8 cellular contexts compared by ENCODE assay signal in the genomic region with DNA sequence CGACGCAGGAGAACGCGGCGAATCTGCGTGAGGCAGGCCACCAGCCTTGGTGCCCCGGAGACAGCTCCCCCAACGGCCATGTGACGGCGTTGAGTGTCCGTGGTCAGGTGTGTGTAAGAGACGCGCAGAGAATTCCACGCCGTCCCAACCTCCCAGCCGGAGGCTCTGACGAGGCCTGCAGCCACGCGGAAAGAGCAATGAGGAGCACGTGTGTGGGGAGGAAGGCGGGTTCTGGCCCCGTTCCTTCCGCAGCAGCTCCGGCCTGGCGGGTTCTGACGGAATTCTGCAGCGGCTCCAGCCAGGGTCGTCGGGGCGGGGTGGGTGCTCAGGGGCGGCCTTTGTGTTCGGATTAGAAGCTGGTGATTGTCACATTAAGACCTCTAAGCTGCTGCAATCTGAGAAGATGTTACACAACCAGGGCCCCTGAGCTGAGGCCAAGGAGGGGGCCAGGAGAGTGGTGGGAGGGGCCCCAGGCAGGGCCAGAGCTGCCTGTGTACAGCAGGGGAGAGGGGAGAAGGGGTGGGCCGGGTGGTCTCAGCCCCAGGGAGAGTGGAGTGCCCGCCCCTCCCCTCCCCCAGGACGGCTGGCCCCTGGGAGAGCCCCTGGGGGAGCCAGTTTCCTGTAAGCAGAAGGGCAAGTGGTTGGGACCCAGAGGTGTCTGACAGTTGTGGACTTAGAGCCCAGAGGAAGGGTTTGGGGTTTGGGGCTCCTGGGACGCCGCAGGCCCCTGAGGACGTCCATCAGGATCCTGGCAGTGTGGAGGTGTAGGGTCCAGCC. TPM values are rescaled to one million over a fixed set of nuclear protein-coding genes. Genes with fewer than 3 reads are reported as not detected.
DNase-seq lines count a peak whose midpoint lies in the region; ATAC-seq, FAIRE-seq and TF ChIP-seq lines count a peak whose summit lies in the region.

No MANE protein-coding gene starts in this region.

- in situ Hi-C loops in Panc1 (cut with HindIII; ENCODE audit: low pct_unique_long_range_greater_than_20kb, low sequenced_read_pairs) = no loop called here

- intact Hi-C loops in Panc1 (cut with micrococcal nuclease; ENCODE audit: unreplicated experiment) = no loop called here

- POLR2A ChIA-PET in Panc1 (lab: Charles Lee) = no interaction called here

- H3K27ac Mint-ChIP-seq in progenitor cell of endocrine pancreas = peak overlapping the region; percentile 26
- H3K27ac Mint-ChIP-seq in T-helper 2 cell treated with Interferon-gamma antibody and Interleukin-4, amounts not matched to agents 5 μg/mL and 100 μg/mL, for 36 hours = no peak overlapping the region

- TF ChIP-seq POLR2A in H54 (IDR thresholded peaks at IDR 0.05; ENCODE audit: low read depth, low read length) = no peak

- CTCF ChIA-PET in Panc1 (lab: Charles Lee) = no interaction called here

- FAIRE-seq in H54 (lab: Jason Lieb, UNC) = no peak

- H3K4me3 ChIP-seq in GM12865 (ENCODE audit: low read depth, low read length) (peak overlapping the region; percentile 49), Panc1 (ENCODE audit: low read depth in 2 of 2, low read length in 2 of 2) (no peak overlapping the region)

- H3K27ac ChIP-seq in Panc1 (ENCODE audit: low read length) = peak overlapping the region; percentile 23; the same call in 1 of the 2 replicates

- no peak for TF ChIP-seq CTCF in GM12865 (IDR thresholded peaks at IDR 0.05; ENCODE audit: insufficient read depth, low read depth, low read length, missing control alignments)
- no peak for TF ChIP-seq CTCF in Panc1 (IDR thresholded peaks at IDR 0.05)
- TF ChIP-seq CTCF in progenitor cell of endocrine pancreas (IDR thresholded peaks at IDR 0.05; ENCODE audit: unreplicated experiment) = no peak

- H3K27me3 Mint-ChIP-seq in progenitor cell of endocrine pancreas = peaks cover 2% of the 10 kb centered on the region
- no peaks in the 10 kb centered on the region for H3K27me3 Mint-ChIP-seq in T-helper 2 cell treated with Interferon-gamma antibody and Interleukin-4, amounts not matched to agents 5 μg/mL and 100 μg/mL, for 36 hours (ENCODE audit: low read depth)

- no peaks in the 10 kb centered on the region for H3K27me3 ChIP-seq in Panc1 (ENCODE audit: control insufficient read depth, insufficient read depth, low read length)

- no TSS peak for BruUV-seq in Panc1 (replicated peaks; lab: Mats Ljungman, UMichigan)

- DNase-seq in GM12865 (ENCODE audit: low read depth) (peak; percentile 26), Panc1 (ENCODE audit: low read depth, low spot score) (no peak), fibroblast of the conjunctiva (ENCODE audit: low read depth) (peak; percentile 31), progenitor cell of endocrine pancreas (ENCODE audit: low spot score, unreplicated experiment) (no peak), H54 (ENCODE audit: insufficient read length, low spot score) (no peak)
- no peak for DNase-seq in T-helper 2 cell treated with Interferon-gamma antibody and Interleukin-4, amounts not matched to agents 5 μg/mL and 100 μg/mL, for 36 hours (ENCODE audit: low spot score)

- no peaks in the 10 kb centered on the region for H3K36me3 Mint-ChIP-seq in progenitor cell of endocrine pancreas (ENCODE audit: insufficient read depth)
- H3K36me3 Mint-ChIP-seq in T-helper 2 cell treated with Interferon-gamma antibody and Interleukin-4, amounts not matched to agents 5 μg/mL and 100 μg/mL, for 36 hours (ENCODE audit: low read depth) = no peaks in the 10 kb centered on the region

- H3K4me1 Mint-ChIP-seq in progenitor cell of endocrine pancreas (ENCODE audit: low read depth) = no peaks in the 10 kb centered on the region
- H3K4me1 Mint-ChIP-seq in T-helper 2 cell treated with Interferon-gamma antibody and Interleukin-4, amounts not matched to agents 5 μg/mL and 100 μg/mL, for 36 hours (ENCODE audit: low read depth) = peaks cover 5% of the 10 kb centered on the region

- H3K4me3 Mint-ChIP-seq in progenitor cell of endocrine pancreas (ENCODE audit: low read depth) = no peak overlapping the region
- H3K4me3 Mint-ChIP-seq in T-helper 2 cell treated with Interferon-gamma antibody and Interleukin-4, amounts not matched to agents 5 μg/mL and 100 μg/mL, for 36 hours = no peak overlapping the region

- no peaks in the 10 kb centered on the region for H3K36me3 ChIP-seq in Panc1 (ENCODE audit: control insufficient read depth, insufficient read depth, low read length)

- H3K9me3 Mint-ChIP-seq in progenitor cell of endocrine pancreas (ENCODE audit: low read depth) = no peaks in the 10 kb centered on the region
- H3K9me3 Mint-ChIP-seq in T-helper 2 cell treated with Interferon-gamma antibody and Interleukin-4, amounts not matched to agents 5 μg/mL and 100 μg/mL, for 36 hours = no peaks in the 10 kb centered on the region

- ATAC-seq in Panc1 (no peak), GM19452 (IDR thresholded peaks at IDR 0.05; ENCODE audit: unreplicated experiment) (no peak), GM19324 (IDR thresholded peaks at IDR 0.05; ENCODE audit: low FRiP score, unreplicated experiment) (no peak)

- H3K4me1 ChIP-seq in Panc1 (ENCODE audit: control insufficient read depth, insufficient read depth, low read length) = peaks cover 28% of the 10 kb centered on the region

- no peaks in the 10 kb centered on the region for H3K9me3 ChIP-seq in Panc1 (ENCODE audit: control insufficient read depth, insufficient read depth, low read depth, low read length)

RNA-seq across cellular contexts. Expression of a gene that starts 5.1 kb away (rescaled TPM):
- 1.6 TPM for total RNA-seq in Panc1 (2021; ENCODE audit: unreplicated experiment)
- polyA plus RNA-seq in Panc1 (2012; ENCODE audit: insufficient read length) = 3.7 TPM
- total RNA-seq in progenitor cell of endocrine pancreas = 0.51 and 0.84 TPM in 2 replicates

RNA-seq across cellular contexts. Expression of a gene that starts 37.0 kb away (rescaled TPM):
- 53.0 TPM for total RNA-seq in Panc1 (2021; ENCODE audit: unreplicated experiment)
- polyA plus RNA-seq in Panc1 (2012; ENCODE audit: insufficient read length) = 71.6 TPM
- total RNA-seq in progenitor cell of endocrine pancreas = 28.8 and 34.8 TPM in 2 replicates

RNA-seq across cellular contexts. Expression of a gene that starts 37.5 kb away (rescaled TPM):
- total RNA-seq in Panc1 (2021; ENCODE audit: unreplicated experiment) (10.0 TPM), progenitor cell of endocrine pancreas (1.3 and 1.4 TPM in 2 replicates)
- polyA plus RNA-seq in Panc1 (2012; ENCODE audit: insufficient read length) = 18.8 TPM

Comparison
In these comparisons a context has a peak if more than half of its experiments do, and no peak if none do; other contexts are left out.
1. DNase-seq: peak in GM12865 (single experiment) and fibroblast of the conjunctiva (single experiment); none in Panc1 (single experiment), progenitor cell of endocrine pancreas (single experiment), H54 (single experiment) and T-helper 2 cell treated with Interferon-gamma antibody and Interleukin-4, amounts not matched to agents 5 μg/mL and 100 μg/mL, for 36 hours (single experiment).